ENCODE assay signal across 8 cellular contexts in genomic region chr18:58042826-58043362, GRCh38. TPM values are rescaled to one million over a fixed set of nuclear protein-coding genes. Genes with fewer than 3 reads are reported as not detected.
DNase-seq lines count a peak whose midpoint lies in the region; ATAC-seq and TF ChIP-seq lines count a peak whose summit lies in the region.

No MANE protein-coding gene starts in this region.

- H3K9me3 ChIP-seq in hepatocyte (ENCODE audit: low read depth), result no peaks in the 10 kb centered on the region

- POLR2A ChIA-PET in WTC11 (lab: Charles Lee), result interaction anchor here (1.7 kb wide), 1 partner anchor 79 kb away, joined by 7 read pairs; no protein-coding TSS in a partner anchor

- no peak overlapping the region; the same call in 1 of the 2 replicates for H3K27ac Mint-ChIP-seq in WTC11
- H3K27ac Mint-ChIP-seq in stimulated activated naive B cell treated with anti-CD40 and anti-IgM and Interleukin-4, amounts not matched to agents 10 μg/mL and 1 μg/mL and 100 μg/mL, for 72 hours, result no peak overlapping the region

- peak overlapping the region; percentile 31 for H2AFZ ChIP-seq in hepatocyte

- H3K9me3 Mint-ChIP-seq in WTC11, result no peaks in the 10 kb centered on the region
- H3K9me3 Mint-ChIP-seq in stimulated activated naive B cell treated with anti-CD40 and anti-IgM and Interleukin-4, amounts not matched to agents 10 μg/mL and 1 μg/mL and 100 μg/mL, for 72 hours, result no peaks in the 10 kb centered on the region

- CTCF ChIA-PET in WTC11 (lab: Charles Lee), result interaction anchor here (0.7 to 2.1 kb wide), 33 partner anchors 9 to 350 kb away, joined by 3 to 90 read pairs (median 5); no protein-coding TSS in a partner anchor

- no peaks in the 10 kb centered on the region for H3K9me2 ChIP-seq in hepatocyte (replicated peaks; ENCODE audit: insufficient read depth)

- ATAC-seq in WTC11 (no peak), GM21390 (IDR thresholded peaks at IDR 0.05; ENCODE audit: unreplicated experiment) (no peak)
- ATAC-seq in stimulated activated naive B cell treated with anti-CD40 and anti-IgM and Interleukin-4, amounts not matched to agents 10 μg/mL and 1 μg/mL and 100 μg/mL, for 72 hours (replicated peaks), result peak; percentile 13 to 15

- H3K27me3 Mint-ChIP-seq in WTC11 (ENCODE audit: low read depth), result peaks cover 9% of the 10 kb centered on the region
- no peaks in the 10 kb centered on the region for H3K27me3 Mint-ChIP-seq in stimulated activated naive B cell treated with anti-CD40 and anti-IgM and Interleukin-4, amounts not matched to agents 10 μg/mL and 1 μg/mL and 100 μg/mL, for 72 hours

- peaks cover 11% of the 10 kb centered on the region for H4K20me1 ChIP-seq in hepatocyte (ENCODE audit: insufficient read depth, poor library complexity, severe bottlenecking)

- H3K79me2 ChIP-seq in hepatocyte, result peaks cover 33% of the 10 kb centered on the region

- peaks cover 16% of the 10 kb centered on the region for H3K4me1 ChIP-seq in hepatocyte (ENCODE audit: insufficient read depth)

- peak overlapping the region; percentile 83 for H3K4me2 ChIP-seq in hepatocyte

- peak overlapping the region; percentile 82 for H3K4me3 Mint-ChIP-seq in WTC11
- H3K4me3 Mint-ChIP-seq in stimulated activated naive B cell treated with anti-CD40 and anti-IgM and Interleukin-4, amounts not matched to agents 10 μg/mL and 1 μg/mL and 100 μg/mL, for 72 hours, result peak overlapping the region; percentile 83 to 96

- H3K36me3 Mint-ChIP-seq in WTC11, result no peaks in the 10 kb centered on the region
- H3K36me3 Mint-ChIP-seq in stimulated activated naive B cell treated with anti-CD40 and anti-IgM and Interleukin-4, amounts not matched to agents 10 μg/mL and 1 μg/mL and 100 μg/mL, for 72 hours, result peaks cover 0 to 1% of the 10 kb centered on the region in 2 donors

- 18% methylated on average over 14 of the region's 14 CpGs for WGBS in hepatocyte (ENCODE audit: low lambda C conversion rate, missing lambda C conversion rate)

- peak overlapping the region; percentile 31 for H3K4me3 ChIP-seq in hepatocyte

- TF ChIP-seq CTCF in WTC11 (IDR thresholded peaks at IDR 0.05), result no peak
- TF ChIP-seq CTCF in hepatocyte (IDR thresholded peaks at IDR 0.05; ENCODE audit: poor library complexity), result no peak

- peaks cover 22% of the 10 kb centered on the region for H3K4me1 Mint-ChIP-seq in WTC11
- H3K4me1 Mint-ChIP-seq in stimulated activated naive B cell treated with anti-CD40 and anti-IgM and Interleukin-4, amounts not matched to agents 10 μg/mL and 1 μg/mL and 100 μg/mL, for 72 hours, result peaks cover 25 to 51% of the 10 kb centered on the region in 2 donors

- H3K27me3 ChIP-seq in hepatocyte, result no peaks in the 10 kb centered on the region

- peak; percentile 55 for DNase-seq in NCI-H748 (lab: John Stamatoyannopoulos, UW; ENCODE audit: unreplicated experiment)
- DNase-seq in NCI-H748 treated with DMSO at 0.1 percent for 48 hours (lab: John Stamatoyannopoulos, UW), result no peak
- DNase-seq in WTC11 (ENCODE audit: low spot score), result no peak
- no peak for DNase-seq in hepatocyte (ENCODE audit: low spot score)
- no peak for DNase-seq in stimulated activated naive B cell treated with anti-CD40 and anti-IgM and Interleukin-4, amounts not matched to agents 10 μg/mL and 1 μg/mL and 100 μg/mL, for 72 hours
- DNase-seq in HT-29 (ENCODE audit: low spot score), result no peak
- DNase-seq in stimulated activated CD4-positive, alpha-beta T cell treated with anti-CD3 and anti-CD28 coated beads, Interleukin-12 subunit alpha, Interleukin-12 subunit beta, amount 100 ng/mL, for 4 hours, result no peak

- H3K27ac ChIP-seq in hepatocyte, result peak overlapping the region; percentile 70

- no peaks in the 10 kb centered on the region for H3K36me3 ChIP-seq in hepatocyte (replicated peaks; ENCODE audit: insufficient read depth, low read depth)

TF ChIP-seq in WTC11, 78 proteins besides CTCF, POLR2A, EP300 and RAD21:
- TF ChIP-seq E2F4 (CRISPR knock-in tag; IDR thresholded peaks at IDR 0.05; ENCODE audit: borderline replicate concordance, low read depth) (no peak), ZNF263 (CRISPR knock-in tag; IDR thresholded peaks at IDR 0.05; ENCODE audit: low read depth) (no peak), ZBTB21 (CRISPR knock-in tag; IDR thresholded peaks at IDR 0.05; ENCODE audit: borderline replicate concordance) (no peak), PRRX2 (CRISPR knock-in tag; IDR thresholded peaks at IDR 0.05) (no peak), PREB (CRISPR knock-in tag; IDR thresholded peaks at IDR 0.05; ENCODE audit: borderline replicate concordance) (no peak), RELA (CRISPR knock-in tag; IDR thresholded peaks at IDR 0.05; ENCODE audit: borderline replicate concordance) (no peak), ZNF396 (CRISPR knock-in tag; IDR thresholded peaks at IDR 0.05; ENCODE audit: borderline replicate concordance) (no peak), ZNF317 (CRISPR knock-in tag; IDR thresholded peaks at IDR 0.05; ENCODE audit: borderline replicate concordance, low read depth) (no peak), SMAD4 (CRISPR knock-in tag; IDR thresholded peaks at IDR 0.05) (no peak), CDX4 (CRISPR knock-in tag; IDR thresholded peaks at IDR 0.05; ENCODE audit: borderline replicate concordance) (no peak), ETV6 (CRISPR knock-in tag; IDR thresholded peaks at IDR 0.05) (no peak), ESRRA (CRISPR knock-in tag; IDR thresholded peaks at IDR 0.05; ENCODE audit: borderline replicate concordance) (no peak), E2F1 (CRISPR knock-in tag; IDR thresholded peaks at IDR 0.05) (no peak), HMGA2 (CRISPR knock-in tag; IDR thresholded peaks at IDR 0.05) (no peak), STAT6 (CRISPR knock-in tag; conservative IDR thresholded peaks at IDR 0.05; ENCODE audit: low read depth) (no peak), JAZF1 (CRISPR knock-in tag; IDR thresholded peaks at IDR 0.05) (no peak), JUN (CRISPR knock-in tag; IDR thresholded peaks at IDR 0.05) (no peak)
TF ChIP-seq in WTC11: peak in this region for 0.

RNA-seq across cellular contexts. Expression of gene NEDD4L, which starts 1.1 kb away (rescaled TPM):
- 60.9 to 88.0 TPM (median 69.3 TPM) in 3 replicates for total RNA-seq in WTC11 (2021)
- 139 and 140 TPM in 2 replicates for total RNA-seq in hepatocyte
- 104 and 122 TPM in 2 replicates for polyA plus RNA-seq in hepatocyte
- total RNA-seq in HT-29 (2014; rRNA removed; shearing (Covaris generic)), result 78.2 and 83.9 TPM in 2 replicates

Comparison
In these comparisons a context has a peak if more than half of its experiments do, and no peak if none do; other contexts are left out.
1. ATAC-seq: peak in stimulated activated naive B cell treated with anti-CD40 and anti-IgM and Interleukin-4, amounts not matched to agents 10 μg/mL and 1 μg/mL and 100 μg/mL, for 72 hours (2 of 2); none in WTC11 (single experiment) and GM21390 (single experiment).